Comparison of ENCODE assay signal across 1 cellular context in the genomic region with DNA sequence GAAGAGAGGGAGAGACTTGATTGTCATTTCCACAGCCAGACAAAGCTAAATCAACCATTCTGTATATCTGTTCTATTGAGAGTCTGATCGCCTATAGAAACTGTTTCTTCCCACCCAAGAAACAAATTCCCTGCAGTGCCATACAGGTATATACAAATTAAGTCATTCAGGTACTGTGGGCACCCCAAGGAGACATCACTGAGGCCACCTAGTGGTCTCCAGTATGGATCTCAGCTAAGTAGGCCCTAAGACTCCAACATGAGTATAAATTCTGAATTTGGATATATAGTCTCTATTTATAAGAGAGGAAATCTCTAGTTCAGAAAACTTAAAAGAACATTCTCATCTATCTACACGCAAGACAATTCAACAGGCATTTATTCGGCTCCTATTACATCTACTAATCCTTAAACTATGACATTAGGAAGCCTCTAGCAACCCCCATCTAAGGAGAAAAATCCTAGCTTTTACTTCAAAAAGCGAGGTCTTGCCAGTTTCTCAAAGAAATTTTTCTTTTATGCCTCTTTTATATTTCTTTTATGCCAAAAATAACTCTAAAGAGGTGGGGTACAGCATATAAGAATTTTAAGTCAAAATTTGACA.
TF ChIP-seq lines count a peak whose summit lies in the region.

No MANE protein-coding gene starts in this region.

TF ChIP-seq in SK-N-SH, 30 proteins besides CTCF, POLR2A, EP300 and RAD21 (continued from another document):
- TF ChIP-seq REST (IDR thresholded peaks at IDR 0.05; ENCODE audit: low read depth, low read length), result no peak
- peak; percentile 73 for TF ChIP-seq SMC3 (IDR thresholded peaks at IDR 0.05; ENCODE audit: low read depth, low read length)
- no peak for TF ChIP-seq RFX5 (IDR thresholded peaks at IDR 0.05; ENCODE audit: low read length)
TF ChIP-seq in SK-N-SH: peak in this region for 1.
